22 cellular contexts compared by ENCODE assay signal in genomic region chr1:111742938-111743549, GRCh38. TPM values are rescaled to one million over a fixed set of nuclear protein-coding genes. Genes with fewer than 3 reads are reported as not detected.
DNase-seq lines count a peak whose midpoint lies in the region; ATAC-seq and TF ChIP-seq lines count a peak whose summit lies in the region.
"Had no signal": no experiment of that assay in that cellular context is flagged by ENCODE, and none has a peak within 500 bp of the region (broad histone marks: within the 10 kb centered on the region; RNA-seq: fewer than 3 reads in every experiment).

No MANE protein-coding gene starts in this region.

- peak overlapping the region; percentile 32 for H3K27ac Mint-ChIP-seq in chondrocyte (ENCODE audit: unreplicated experiment)
- H3K27ac Mint-ChIP-seq: activated B cell treated with CpG ODN at 0.5 μM for 24 hours; activated CD8-positive, alpha-beta T cell treated with anti-CD3 and anti-CD28 coated beads for 36 hours; H9; naive thymus-derived CD8-positive, alpha-beta T cell had no signal

- intact Hi-C loops in psoas muscle (cut with DNase I), result no loop called here

- no peaks in the 10 kb centered on the region for H3K36me3 Mint-ChIP-seq in chondrocyte (ENCODE audit: low read depth)
- H3K36me3 Mint-ChIP-seq: naive thymus-derived CD8-positive, alpha-beta T cell had no signal

- DNase-seq in HT1080 (ENCODE audit: low read depth) (peak; percentile 49), chondrocyte (ENCODE audit: low spot score) (no peak), hepatic stellate cell (ENCODE audit: low spot score) (peak; percentile 78), psoas muscle (no peak), D341Med (ENCODE audit: low spot score) (no peak), NCI-H2081 (lab: John Stamatoyannopoulos, UW) (no peak)
- no peak for DNase-seq in activated naive CD4-positive, alpha-beta T cell treated with anti-CD3 and anti-CD28 coated beads, Interleukin-2, amount 50 U/mL, for 16 hours
- DNase-seq: activated B cell treated with CpG ODN at 0.5 μM for 24 hours; activated CD8-positive, alpha-beta T cell treated with anti-CD3 and anti-CD28 coated beads for 36 hours; effector CD4-positive, alpha-beta T cell; esophagus squamous epithelium; H9; mammary epithelial cell; naive thymus-derived CD8-positive, alpha-beta T cell; NCI-H1436 treated with DMSO at 0.1 percent for 48 hours; stimulated activated CD4-positive, alpha-beta T cell treated with anti-CD3 and anti-CD28 coated beads, Interleukin-4, amount 100 ng/mL, for 4 hours; T-helper 2 cell; upper lobe of left lung had no signal

- peaks cover 32 to 49% (median 43%) of the 10 kb centered on the region in 11 experiments for H3K27me3 ChIP-seq in BLaER1 treated with 17β-estradiol and CSF1 and Interleukin-3, amounts not matched to agents 10 nM and 100 nM
- peaks cover 0 to 4% (median 0%) of the 10 kb centered on the region in 3 donors for H3K27me3 ChIP-seq in psoas muscle (ENCODE audit: insufficient read depth in 3 of 3, low read length in 2 of 3)
- H3K27me3 ChIP-seq: upper lobe of left lung had no signal

- H3K36me3 ChIP-seq in BLaER1 treated with 17β-estradiol and CSF1 and Interleukin-3, amounts not matched to agents 10 nM and 100 nM, result no peaks in the 10 kb centered on the region
- no peaks in the 10 kb centered on the region for H3K36me3 ChIP-seq in psoas muscle (ENCODE audit: insufficient read depth in 1 of 2, low read depth in 1 of 2)
- H3K36me3 ChIP-seq: esophagus squamous epithelium, MG63, upper lobe of left lung had no signal

- no peak for ATAC-seq in psoas muscle
- ATAC-seq: activated CD8-positive, alpha-beta T cell treated with anti-CD3 and anti-CD28 coated beads for 36 hours; HepG2; naive thymus-derived CD8-positive, alpha-beta T cell had no signal

- peaks cover 14 to 57% (median 37%) of the 10 kb centered on the region in 10 experiments for H3K4me1 ChIP-seq in BLaER1 treated with 17β-estradiol and CSF1 and Interleukin-3, amounts not matched to agents 10 nM and 100 nM
- H3K4me1 ChIP-seq in psoas muscle, result peaks cover 22% of the 10 kb centered on the region

- H3K27me3 Mint-ChIP-seq in chondrocyte (ENCODE audit: low read depth), result no peaks in the 10 kb centered on the region

- peaks cover 0 to 6% (median 0%) of the 10 kb centered on the region in 11 experiments; a peak in 1 of 22 replicates for H4K20me1 ChIP-seq in BLaER1 treated with 17β-estradiol and CSF1 and Interleukin-3, amounts not matched to agents 10 nM and 100 nM

- H3K4me1 Mint-ChIP-seq in chondrocyte (ENCODE audit: low read depth), result peaks cover 20% of the 10 kb centered on the region

- H3K27ac ChIP-seq in BLaER1 treated with 17β-estradiol and CSF1 and Interleukin-3, amounts not matched to agents 10 nM and 100 nM, result no peak overlapping the region
- no peak overlapping the region for H3K27ac ChIP-seq in psoas muscle
- H3K27ac ChIP-seq: hepatocyte had no signal

- H3K4me2 ChIP-seq in BLaER1 treated with 17β-estradiol and CSF1 and Interleukin-3, amounts not matched to agents 10 nM and 100 nM, result peak overlapping the region in 6 of 11 experiments; percentile 18 to 46 (median 34); a peak in 7 of 22 replicates
- H3K4me2 ChIP-seq: hepatocyte had no signal

- no peaks in the 10 kb centered on the region for H3K9me3 Mint-ChIP-seq in chondrocyte (ENCODE audit: low read depth)
- H3K9me3 Mint-ChIP-seq: activated CD8-positive, alpha-beta T cell treated with anti-CD3 and anti-CD28 coated beads for 36 hours; H9; naive thymus-derived CD8-positive, alpha-beta T cell had no signal

- no peak overlapping the region for H3K4me3 ChIP-seq in BLaER1 treated with 17β-estradiol and CSF1 and Interleukin-3, amounts not matched to agents 10 nM and 100 nM
- H3K4me3 ChIP-seq in psoas muscle, result no peak overlapping the region
- H3K4me3 ChIP-seq: esophagus squamous epithelium, hepatocyte, MG63, upper lobe of left lung had no signal

- TF ChIP-seq CTCF in chondrocyte (IDR thresholded peaks at IDR 0.05) (no peak), psoas muscle (IDR thresholded peaks at IDR 0.05) (no peak)

- WGBS in psoas muscle, 3 donors, result 84 to 88% (median 85%) methylated on average over 5 of the region's 5 CpGs

- no peaks in the 10 kb centered on the region for H3K9me3 ChIP-seq in BLaER1 treated with 17β-estradiol and CSF1 and Interleukin-3, amounts not matched to agents 10 nM and 100 nM (replicated peaks in 1 of 11)
- no peaks in the 10 kb centered on the region for H3K9me3 ChIP-seq in psoas muscle
- H3K9me3 ChIP-seq: esophagus squamous epithelium, MG63, upper lobe of left lung had no signal

- no peak overlapping the region for H3K4me3 Mint-ChIP-seq in chondrocyte (ENCODE audit: unreplicated experiment)
- H3K4me3 Mint-ChIP-seq: activated B cell treated with CpG ODN at 0.5 μM for 24 hours; activated CD8-positive, alpha-beta T cell treated with anti-CD3 and anti-CD28 coated beads for 36 hours; H9; naive thymus-derived CD8-positive, alpha-beta T cell had no signal

- no peak overlapping the region for H3K9ac ChIP-seq in BLaER1 treated with 17β-estradiol and CSF1 and Interleukin-3, amounts not matched to agents 10 nM and 100 nM

RNA-seq across cellular contexts. Expression of gene INKA2, which starts 3.8 kb away (rescaled TPM):
- 0.73 and 4.2 TPM in 2 replicates for total RNA-seq in HT1080 (2014; rRNA removed; shearing (Covaris generic))
- polyA plus RNA-seq in HT1080 (2015; cell fraction: cytosol; rRNA removed), result 1.7 and 1.9 TPM in 2 replicates
- 2.6 and 2.7 TPM in 2 replicates for polyA plus RNA-seq in HT1080 (2015; cell fraction: nucleus; rRNA removed)
- 2.8 to 5.4 TPM (median 3.6 TPM) in 3 replicates for total RNA-seq in chondrocyte
- total RNA-seq in psoas muscle, result 10 to 100 TPM in 2 of 4 donors, 1 to 10 TPM in 2; 7.4 to 15.0 (median 10.4) TPM
- 1 to 10 TPM; 1.6 to 5.4 (median 3.7) TPM for polyA plus RNA-seq in psoas muscle
- polyA plus RNA-seq: naive thymus-derived CD8-positive, alpha-beta T cell had no signal

RNA-seq across cellular contexts. Expression of gene DDX20, which starts 12.7 kb away (rescaled TPM):
- total RNA-seq in HT1080 (2014; rRNA removed; shearing (Covaris generic)), result 23.3 and 32.4 TPM in 2 replicates
- 10.0 and 10.9 TPM in 2 replicates for polyA plus RNA-seq in HT1080 (2015; cell fraction: cytosol; rRNA removed)
- polyA plus RNA-seq in HT1080 (2015; cell fraction: nucleus; rRNA removed), result 25.9 and 29.8 TPM in 2 replicates
- total RNA-seq in chondrocyte (9.9 to 10.7 TPM (median 10.0 TPM) in 3 replicates), psoas muscle (10 to 100 TPM in 1 of 4 donors, 1 to 10 TPM in 3; 6.2 to 11.6 (median 7.6) TPM)
- 10 to 100 TPM in 1 of 3 donors, 1 to 10 TPM in 2; 7.9 to 11.3 (median 8.1) TPM for polyA plus RNA-seq in psoas muscle

Comparison
In these comparisons a context has a peak if more than half of its experiments do, and no peak if none do; other contexts are left out.
1. DNase-seq: peak in HT1080 (single experiment) and hepatic stellate cell (single experiment); none in chondrocyte (single experiment), psoas muscle (0 of 2), activated naive CD4-positive, alpha-beta T cell treated with anti-CD3 and anti-CD28 coated beads, Interleukin-2, amount 50 U/mL, for 16 hours (single experiment), D341Med (single experiment) and NCI-H2081 (0 of 2).